2 cellular contexts compared by ENCODE assay signal in genomic region chr2:30654404-30654803, GRCh38.
TF ChIP-seq lines count a peak whose summit lies in the region.

No MANE protein-coding gene starts in this region.

TF ChIP-seq in IMR-90, 13 proteins besides CTCF, POLR2A, EP300 and RAD21:
- no peak for TF ChIP-seq MAFK (IDR thresholded peaks at IDR 0.05; ENCODE audit: low read depth, low read length)
- TF ChIP-seq SMC3 (IDR thresholded peaks at IDR 0.05; ENCODE audit: low read depth, low read length): no peak
- no peak for TF ChIP-seq ELK1 (IDR thresholded peaks at IDR 0.05; ENCODE audit: borderline replicate concordance, low read depth, low read length)
- no peak for TF ChIP-seq MAZ (IDR thresholded peaks at IDR 0.05; ENCODE audit: borderline replicate concordance, low read depth, low read length)
- TF ChIP-seq NFE2L2 (IDR thresholded peaks at IDR 0.05; ENCODE audit: low read depth, low read length): no peak
- no peak for TF ChIP-seq CEBPB (IDR thresholded peaks at IDR 0.05; ENCODE audit: low read depth, low read length)
- TF ChIP-seq CHD1 (IDR thresholded peaks at IDR 0.05; ENCODE audit: low read depth, low read length): no peak
- no peak for TF ChIP-seq RCOR1 (IDR thresholded peaks at IDR 0.05; ENCODE audit: insufficient replicate concordance, low read length)
- no peak for TF ChIP-seq BHLHE40 (IDR thresholded peaks at IDR 0.05; ENCODE audit: low read depth, low read length)
- TF ChIP-seq MXI1 (IDR thresholded peaks at IDR 0.05; ENCODE audit: borderline replicate concordance, low read depth, low read length): no peak
- TF ChIP-seq USF2 (IDR thresholded peaks at IDR 0.05; ENCODE audit: low read depth, low read length): no peak
- TF ChIP-seq FOS (IDR thresholded peaks at IDR 0.05; ENCODE audit: low read depth, low read length): no peak
- no peak for TF ChIP-seq RFX5 (IDR thresholded peaks at IDR 0.05; ENCODE audit: low read depth, low read length)

TF ChIP-seq in H1, 55 proteins besides CTCF, POLR2A, EP300 and RAD21:
- TF ChIP-seq CHD1 (IDR thresholded peaks at IDR 0.05; ENCODE audit: low read depth, low read length): no peak
- TF ChIP-seq CBX5 (IDR thresholded peaks at IDR 0.05; ENCODE audit: low read depth, low read length): no peak
- TF ChIP-seq CHD2 (IDR thresholded peaks at IDR 0.05; ENCODE audit: low read length): no peak
- no peak for TF ChIP-seq ASH2L (IDR thresholded peaks at IDR 0.05; ENCODE audit: low read length)
- no peak for TF ChIP-seq EZH2 (IDR thresholded peaks at IDR 0.05; ENCODE audit: low read depth, low read length, severe bottlenecking)
- no peak for TF ChIP-seq ZNF274 (IDR thresholded peaks at IDR 0.05; ENCODE audit: borderline replicate concordance, extremely low read depth, low read length)
- no peak for TF ChIP-seq RXRA (IDR thresholded peaks at IDR 0.05; ENCODE audit: insufficient read depth, low read depth, low read length)
- no peak for TF ChIP-seq ATF3 (IDR thresholded peaks at IDR 0.05; ENCODE audit: insufficient read depth, low read depth, low read length)
- no peak for TF ChIP-seq CEBPB (IDR thresholded peaks at IDR 0.05; ENCODE audit: low read depth, low read length)
- TF ChIP-seq PHF8 (conservative IDR thresholded peaks at IDR 0.05; ENCODE audit: low read depth, low read length): no peak
- TF ChIP-seq YY1 (IDR thresholded peaks at IDR 0.05; ENCODE audit: low read depth, low read length): no peak
- no peak for TF ChIP-seq SUZ12 (IDR thresholded peaks at IDR 0.05; ENCODE audit: low read length)
- no peak for TF ChIP-seq SP2 (IDR thresholded peaks at IDR 0.05; ENCODE audit: low read length)
- no peak for TF ChIP-seq CHD7 (IDR thresholded peaks at IDR 0.05; ENCODE audit: insufficient replicate concordance, low read length)
- no peak for TF ChIP-seq RBBP5 (IDR thresholded peaks at IDR 0.05; ENCODE audit: borderline replicate concordance, low read depth, low read length)
- no peak for TF ChIP-seq MAFK (IDR thresholded peaks at IDR 0.05; ENCODE audit: low read depth, low read length)
- no peak for TF ChIP-seq POU5F1 (IDR thresholded peaks at IDR 0.05; ENCODE audit: low read depth, low read length)
- TF ChIP-seq HDAC6 (IDR thresholded peaks at IDR 0.05; ENCODE audit: low read depth, low read length): no peak
- no peak for TF ChIP-seq SIRT6 (IDR thresholded peaks at IDR 0.05; ENCODE audit: low read length)
- no peak for TF ChIP-seq JUN (IDR thresholded peaks at IDR 0.05; ENCODE audit: low read depth, low read length)
